ENCODE assay signal across 1 cellular context in genomic region chr12:2877047-2877958, GRCh38.
TF ChIP-seq lines count a peak whose summit lies in the region.

A gene with protein sequence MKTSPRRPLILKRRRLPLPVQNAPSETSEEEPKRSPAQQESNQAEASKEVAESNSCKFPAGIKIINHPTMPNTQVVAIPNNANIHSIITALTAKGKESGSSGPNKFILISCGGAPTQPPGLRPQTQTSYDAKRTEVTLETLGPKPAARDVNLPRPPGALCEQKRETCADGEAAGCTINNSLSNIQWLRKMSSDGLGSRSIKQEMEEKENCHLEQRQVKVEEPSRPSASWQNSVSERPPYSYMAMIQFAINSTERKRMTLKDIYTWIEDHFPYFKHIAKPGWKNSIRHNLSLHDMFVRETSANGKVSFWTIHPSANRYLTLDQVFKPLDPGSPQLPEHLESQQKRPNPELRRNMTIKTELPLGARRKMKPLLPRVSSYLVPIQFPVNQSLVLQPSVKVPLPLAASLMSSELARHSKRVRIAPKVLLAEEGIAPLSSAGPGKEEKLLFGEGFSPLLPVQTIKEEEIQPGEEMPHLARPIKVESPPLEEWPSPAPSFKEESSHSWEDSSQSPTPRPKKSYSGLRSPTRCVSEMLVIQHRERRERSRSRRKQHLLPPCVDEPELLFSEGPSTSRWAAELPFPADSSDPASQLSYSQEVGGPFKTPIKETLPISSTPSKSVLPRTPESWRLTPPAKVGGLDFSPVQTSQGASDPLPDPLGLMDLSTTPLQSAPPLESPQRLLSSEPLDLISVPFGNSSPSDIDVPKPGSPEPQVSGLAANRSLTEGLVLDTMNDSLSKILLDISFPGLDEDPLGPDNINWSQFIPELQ (minus strand): TSS chr12:2877174. CDS start chr12:2874478, 2,696 bp downstream.
A gene with protein sequence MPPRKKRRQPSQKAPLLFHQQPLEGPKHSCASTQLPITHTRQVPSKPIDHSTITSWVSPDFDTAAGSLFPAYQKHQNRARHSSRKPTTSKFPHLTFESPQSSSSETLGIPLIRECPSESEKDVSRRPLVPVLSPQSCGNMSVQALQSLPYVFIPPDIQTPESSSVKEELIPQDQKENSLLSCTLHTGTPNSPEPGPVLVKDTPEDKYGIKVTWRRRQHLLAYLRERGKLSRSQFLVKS (plus strand): TSS chr12:2877223. CDS start chr12:2885367, 8,144 bp downstream.

TF ChIP-seq in HEK293, 187 proteins besides CTCF, POLR2A, EP300 and RAD21 (continued from another document and continues in another):
- TF ChIP-seq PRDM10 (tag by site-specific recombination; IDR thresholded peaks at IDR 0.05) (no peak), YY2 (tag by site-specific recombination; IDR thresholded peaks at IDR 0.05) (peak; percentile 86), KLF16 (tag by site-specific recombination; IDR thresholded peaks at IDR 0.05) (peak; percentile 93), ZNF266 (tag by site-specific recombination; IDR thresholded peaks at IDR 0.05; ENCODE audit: low read depth) (no peak), ZNF521 (tag by site-specific recombination; IDR thresholded peaks at IDR 0.05) (no peak), ZNF514 (tag by site-specific recombination; IDR thresholded peaks at IDR 0.05) (no peak), SETDB1 (IDR thresholded peaks at IDR 0.05; ENCODE audit: insufficient read length, low read length) (no peak), ZNF18 (tag by site-specific recombination; IDR thresholded peaks at IDR 0.05) (no peak), ZNF610 (tag by site-specific recombination; IDR thresholded peaks at IDR 0.05; ENCODE audit: borderline replicate concordance) (no peak; the same call in 1 of the 2 replicates), ZNF302 (tag by site-specific recombination; IDR thresholded peaks at IDR 0.05; ENCODE audit: low read depth) (peak; percentile 99), ZNF645 (tag by site-specific recombination; IDR thresholded peaks at IDR 0.05) (no peak), ZNF292 (tag by site-specific recombination; IDR thresholded peaks at IDR 0.05; ENCODE audit: borderline replicate concordance, low read depth) (no peak), MEIS1 (CRISPR knock-in tag; IDR thresholded peaks at IDR 0.05; ENCODE audit: borderline replicate concordance) (no peak), ZNF585B (tag by site-specific recombination; IDR thresholded peaks at IDR 0.05) (no peak), ZNF311 (tag by site-specific recombination; IDR thresholded peaks at IDR 0.05; ENCODE audit: borderline replicate concordance) (no peak), SP7 (tag by site-specific recombination; IDR thresholded peaks at IDR 0.05) (peak; percentile 56), ZNF433 (tag by site-specific recombination; IDR thresholded peaks at IDR 0.05; ENCODE audit: low read depth) (no peak), MZF1 (tag by site-specific recombination; IDR thresholded peaks at IDR 0.05; ENCODE audit: borderline replicate concordance) (no peak), ZBTB21 (tag by site-specific recombination; IDR thresholded peaks at IDR 0.05) (no peak), ZNF214 (tag by site-specific recombination; IDR thresholded peaks at IDR 0.05; ENCODE audit: borderline replicate concordance) (no peak), ZNF629 (tag by site-specific recombination; IDR thresholded peaks at IDR 0.05) (no peak), HOXC10 (CRISPR knock-in tag; IDR thresholded peaks at IDR 0.05) (no peak), ZFP41 (tag by site-specific recombination; IDR thresholded peaks at IDR 0.05; ENCODE audit: borderline replicate concordance) (no peak), TCF7L2 (IDR thresholded peaks at IDR 0.05; ENCODE audit: borderline replicate concordance, low read depth, low read length) (no peak), ZNF248 (tag by site-specific recombination; IDR thresholded peaks at IDR 0.05) (no peak), ZNF416 (tag by site-specific recombination; IDR thresholded peaks at IDR 0.05) (no peak), ZNF560 (tag by site-specific recombination; IDR thresholded peaks at IDR 0.05; ENCODE audit: borderline replicate concordance) (no peak), KLF10 (tag by site-specific recombination; IDR thresholded peaks at IDR 0.05) (peak; percentile 63), ZFP69B (tag by site-specific recombination; IDR thresholded peaks at IDR 0.05) (peak; percentile 56), ZNF704 (tag by site-specific recombination; IDR thresholded peaks at IDR 0.05) (no peak), ZNF677 (tag by site-specific recombination; IDR thresholded peaks at IDR 0.05) (no peak), PRDM2 (tag by site-specific recombination; IDR thresholded peaks at IDR 0.05; ENCODE audit: borderline replicate concordance) (no peak), ZNF549 (tag by site-specific recombination; IDR thresholded peaks at IDR 0.05) (no peak), ZNF544 (tag by site-specific recombination; IDR thresholded peaks at IDR 0.05) (no peak), ZSCAN16 (tag by site-specific recombination; IDR thresholded peaks at IDR 0.05) (no peak)
- TF ChIP-seq, protein P1, sequence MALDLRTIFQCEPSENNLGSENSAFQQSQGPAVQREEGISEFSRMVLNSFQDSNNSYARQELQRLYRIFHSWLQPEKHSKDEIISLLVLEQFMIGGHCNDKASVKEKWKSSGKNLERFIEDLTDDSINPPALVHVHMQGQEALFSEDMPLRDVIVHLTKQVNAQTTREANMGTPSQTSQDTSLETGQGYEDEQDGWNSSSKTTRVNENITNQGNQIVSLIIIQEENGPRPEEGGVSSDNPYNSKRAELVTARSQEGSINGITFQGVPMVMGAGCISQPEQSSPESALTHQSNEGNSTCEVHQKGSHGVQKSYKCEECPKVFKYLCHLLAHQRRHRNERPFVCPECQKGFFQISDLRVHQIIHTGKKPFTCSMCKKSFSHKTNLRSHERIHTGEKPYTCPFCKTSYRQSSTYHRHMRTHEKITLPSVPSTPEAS (tag by site-specific recombination; IDR thresholded peaks at IDR 0.05), result peak; percentile 70
- TF ChIP-seq, protein P2, sequence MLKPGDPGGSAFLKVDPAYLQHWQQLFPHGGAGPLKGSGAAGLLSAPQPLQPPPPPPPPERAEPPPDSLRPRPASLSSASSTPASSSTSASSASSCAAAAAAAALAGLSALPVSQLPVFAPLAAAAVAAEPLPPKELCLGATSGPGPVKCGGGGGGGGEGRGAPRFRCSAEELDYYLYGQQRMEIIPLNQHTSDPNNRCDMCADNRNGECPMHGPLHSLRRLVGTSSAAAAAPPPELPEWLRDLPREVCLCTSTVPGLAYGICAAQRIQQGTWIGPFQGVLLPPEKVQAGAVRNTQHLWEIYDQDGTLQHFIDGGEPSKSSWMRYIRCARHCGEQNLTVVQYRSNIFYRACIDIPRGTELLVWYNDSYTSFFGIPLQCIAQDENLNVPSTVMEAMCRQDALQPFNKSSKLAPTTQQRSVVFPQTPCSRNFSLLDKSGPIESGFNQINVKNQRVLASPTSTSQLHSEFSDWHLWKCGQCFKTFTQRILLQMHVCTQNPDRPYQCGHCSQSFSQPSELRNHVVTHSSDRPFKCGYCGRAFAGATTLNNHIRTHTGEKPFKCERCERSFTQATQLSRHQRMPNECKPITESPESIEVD (tag by site-specific recombination; IDR thresholded peaks at IDR 0.05), result no peak
- TF ChIP-seq, protein P3, sequence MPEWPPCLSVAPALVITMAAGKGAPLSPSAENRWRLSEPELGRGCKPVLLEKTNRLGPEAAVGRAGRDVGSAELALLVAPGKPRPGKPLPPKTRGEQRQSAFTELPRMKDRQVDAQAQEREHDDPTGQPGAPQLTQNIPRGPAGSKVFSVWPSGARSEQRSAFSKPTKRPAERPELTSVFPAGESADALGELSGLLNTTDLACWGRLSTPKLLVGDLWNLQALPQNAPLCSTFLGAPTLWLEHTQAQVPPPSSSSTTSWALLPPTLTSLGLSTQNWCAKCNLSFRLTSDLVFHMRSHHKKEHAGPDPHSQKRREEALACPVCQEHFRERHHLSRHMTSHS (tag by site-specific recombination; IDR thresholded peaks at IDR 0.05), result no peak
